In the genomic region with DNA sequence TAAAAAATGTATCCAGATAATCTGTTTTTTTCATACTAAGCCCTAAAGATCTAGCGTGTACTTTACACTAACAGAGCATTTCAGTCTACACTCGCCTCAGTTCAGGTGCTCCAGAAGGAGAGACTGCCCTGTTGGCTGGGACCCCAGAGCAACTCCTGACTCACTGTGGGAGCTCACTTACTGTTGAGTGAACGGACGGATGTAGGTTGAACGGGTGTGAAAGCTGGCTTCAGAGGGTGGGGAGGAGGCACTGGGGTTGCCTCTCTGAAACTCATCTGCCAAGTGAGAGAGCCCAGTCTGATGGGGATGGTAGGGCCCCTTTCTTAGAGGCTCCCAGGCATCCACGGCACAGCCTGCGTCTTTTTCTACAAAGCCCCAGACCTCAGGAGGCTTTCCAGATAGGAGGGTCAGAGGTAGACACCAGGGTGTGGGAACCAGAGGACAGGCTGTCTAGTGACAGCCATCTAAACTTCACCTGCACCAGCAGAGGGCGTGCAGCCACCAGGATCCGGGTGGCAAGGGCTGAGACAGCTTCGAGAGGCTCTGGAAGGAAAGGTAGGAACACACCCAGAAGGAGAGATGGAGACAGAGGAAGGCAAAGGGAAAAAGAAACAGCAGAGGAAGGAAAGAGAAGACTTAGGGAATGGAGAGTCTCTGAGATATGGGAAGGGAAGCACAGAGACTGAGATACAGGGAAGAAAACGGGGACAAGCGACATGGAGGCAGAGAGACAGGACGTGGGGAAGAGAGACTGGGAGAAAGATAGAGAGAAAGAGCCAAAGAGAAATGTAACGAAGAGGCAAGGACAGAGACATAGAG, we compare ENCODE assay signal across 1 cellular context.
TF ChIP-seq lines count a peak whose summit lies in the region.

No MANE protein-coding gene starts in this region.

TF ChIP-seq in K562, 482 proteins besides CTCF, POLR2A, EP300 and RAD21 (continued from another document and continues in another):
- TF ChIP-seq, protein P1, sequence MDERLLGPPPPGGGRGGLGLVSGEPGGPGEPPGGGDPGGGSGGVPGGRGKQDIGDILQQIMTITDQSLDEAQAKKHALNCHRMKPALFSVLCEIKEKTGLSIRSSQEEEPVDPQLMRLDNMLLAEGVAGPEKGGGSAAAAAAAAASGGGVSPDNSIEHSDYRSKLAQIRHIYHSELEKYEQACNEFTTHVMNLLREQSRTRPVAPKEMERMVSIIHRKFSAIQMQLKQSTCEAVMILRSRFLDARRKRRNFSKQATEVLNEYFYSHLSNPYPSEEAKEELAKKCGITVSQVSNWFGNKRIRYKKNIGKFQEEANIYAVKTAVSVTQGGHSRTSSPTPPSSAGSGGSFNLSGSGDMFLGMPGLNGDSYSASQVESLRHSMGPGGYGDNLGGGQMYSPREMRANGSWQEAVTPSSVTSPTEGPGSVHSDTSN (CRISPR knock-in tag; IDR thresholded peaks at IDR 0.05; ENCODE audit: low read depth), result no peak
- TF ChIP-seq, protein P1 (tag; conservative IDR thresholded peaks at IDR 0.05; ENCODE audit: low read depth), result 0 out of 2 replicates have a peak, but pooled peaks have one; percentile 14
- TF ChIP-seq PRMT5 (CRISPR knock-in tag; IDR thresholded peaks at IDR 0.05) (no peak), MYBL2 (IDR thresholded peaks at IDR 0.05; ENCODE audit: low read depth) (no peak), MYBL2 (CRISPR knock-in tag; IDR thresholded peaks at IDR 0.05; ENCODE audit: borderline replicate concordance) (no peak), ZNF778 (CRISPR knock-in tag; IDR thresholded peaks at IDR 0.05) (no peak), ZFX (CRISPR knock-in tag; IDR thresholded peaks at IDR 0.05) (no peak), ZBTB11 (CRISPR knock-in tag; IDR thresholded peaks at IDR 0.05) (no peak), XRCC3 (IDR thresholded peaks at IDR 0.05) (no peak), SREBF1 (IDR thresholded peaks at IDR 0.05; ENCODE audit: borderline replicate concordance, low read depth, low read length) (no peak), COPS2 (conservative IDR thresholded peaks at IDR 0.05) (no peak), CBX5 (IDR thresholded peaks at IDR 0.05; ENCODE audit: borderline replicate concordance, low read depth) (no peak), MBD2 (IDR thresholded peaks at IDR 0.05; ENCODE audit: borderline replicate concordance, low read depth) (no peak), NFIC (IDR thresholded peaks at IDR 0.05) (0 out of 2 replicates have a peak, but pooled peaks have one; percentile 30), GATAD2A (IDR thresholded peaks at IDR 0.05) (no peak), RBM14 (IDR thresholded peaks at IDR 0.05; ENCODE audit: borderline replicate concordance, insufficient read depth, low read depth, low read length) (no peak), FOXP4 (CRISPR knock-in tag; IDR thresholded peaks at IDR 0.05; ENCODE audit: borderline replicate concordance) (no peak), ZNF316 (IDR thresholded peaks at IDR 0.05) (no peak), HDGF (IDR thresholded peaks at IDR 0.05) (peak; percentile 99), NCOA2 (IDR thresholded peaks at IDR 0.05; ENCODE audit: partially characterized antibody in 2 of 2) (no peak), NFE2L1 (tag; IDR thresholded peaks at IDR 0.05; ENCODE audit: borderline replicate concordance, low read depth) (no peak), DMBX1 (CRISPR knock-in tag; IDR thresholded peaks at IDR 0.05; ENCODE audit: borderline replicate concordance) (no peak), MTA1 (IDR thresholded peaks at IDR 0.05; ENCODE audit: borderline replicate concordance) (peak; percentile 55; the same call in 1 of the 2 replicates), ZNF551 (CRISPR knock-in tag; IDR thresholded peaks at IDR 0.05) (no peak), RBFOX2 (IDR thresholded peaks at IDR 0.05; ENCODE audit: low read depth, low read length) (no peak), CCAR2 (IDR thresholded peaks at IDR 0.05; ENCODE audit: low read depth, low read length) (no peak), PCBP1 (IDR thresholded peaks at IDR 0.05; ENCODE audit: low read depth, low read length, poor library complexity, severe bottlenecking) (no peak), RBM25 (IDR thresholded peaks at IDR 0.05; ENCODE audit: low read depth, low read length, severe bottlenecking) (no peak), ZNF766 (CRISPR knock-in tag; conservative IDR thresholded peaks at IDR 0.05) (no peak), ZNF146 (CRISPR knock-in tag; IDR thresholded peaks at IDR 0.05; ENCODE audit: unreplicated experiment) (no peak), GABPB2 (CRISPR knock-in tag; conservative IDR thresholded peaks at IDR 0.05) (no peak), RBM15 (IDR thresholded peaks at IDR 0.05; ENCODE audit: insufficient read depth, low read length) (no peak), ZNF277 (CRISPR knock-in tag; IDR thresholded peaks at IDR 0.05; ENCODE audit: borderline replicate concordance) (no peak), ZNF695 (CRISPR knock-in tag; IDR thresholded peaks at IDR 0.05) (no peak), HNRNPL (IDR thresholded peaks at IDR 0.05; ENCODE audit: low read depth, low read length) (no peak), ZKSCAN8 (CRISPR knock-in tag; IDR thresholded peaks at IDR 0.05) (no peak), GTF2A2 (tag; IDR thresholded peaks at IDR 0.05) (no peak), GABPB1 (CRISPR knock-in tag; IDR thresholded peaks at IDR 0.05) (0 out of 2 replicates have a peak, but pooled peaks have one; percentile 43), CHD4 (IDR thresholded peaks at IDR 0.05; ENCODE audit: insufficient read depth, insufficient replicate concordance, low read depth, low read length, poor library complexity, severe bottlenecking) (no peak), RBM22 (IDR thresholded peaks at IDR 0.05; ENCODE audit: low read depth, low read length, poor library complexity, severe bottlenecking) (no peak), ZNF699 (CRISPR knock-in tag; IDR thresholded peaks at IDR 0.05; ENCODE audit: insufficient replicate concordance) (no peak), HDAC2 (IDR thresholded peaks at IDR 0.05) (0 out of 2 replicates have a peak, but pooled peaks have one; percentile 45), CTBP1 (IDR thresholded peaks at IDR 0.05; ENCODE audit: borderline replicate concordance) (peak; percentile 81; the same call in 1 of the 2 replicates), NFATC3 (IDR thresholded peaks at IDR 0.05) (peak; percentile 71; the same call in 1 of the 2 replicates), ZNF707 (CRISPR knock-in tag; conservative IDR thresholded peaks at IDR 0.05) (no peak)
- TF ChIP-seq, protein P2, sequence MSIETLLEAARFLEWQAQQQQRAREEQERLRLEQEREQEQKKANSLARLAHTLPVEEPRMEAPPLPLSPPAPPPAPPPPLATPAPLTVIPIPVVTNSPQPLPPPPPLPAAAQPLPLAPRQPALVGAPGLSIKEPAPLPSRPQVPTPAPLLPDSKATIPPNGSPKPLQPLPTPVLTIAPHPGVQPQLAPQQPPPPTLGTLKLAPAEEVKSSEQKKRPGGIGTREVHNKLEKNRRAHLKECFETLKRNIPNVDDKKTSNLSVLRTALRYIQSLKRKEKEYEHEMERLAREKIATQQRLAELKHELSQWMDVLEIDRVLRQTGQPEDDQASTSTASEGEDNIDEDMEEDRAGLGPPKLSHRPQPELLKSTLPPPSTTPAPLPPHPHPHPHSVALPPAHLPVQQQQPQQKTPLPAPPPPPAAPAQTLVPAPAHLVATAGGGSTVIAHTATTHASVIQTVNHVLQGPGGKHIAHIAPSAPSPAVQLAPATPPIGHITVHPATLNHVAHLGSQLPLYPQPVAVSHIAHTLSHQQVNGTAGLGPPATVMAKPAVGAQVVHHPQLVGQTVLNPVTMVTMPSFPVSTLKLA (conservative IDR thresholded peaks at IDR 0.05), result no peak
- TF ChIP-seq, protein P3, sequence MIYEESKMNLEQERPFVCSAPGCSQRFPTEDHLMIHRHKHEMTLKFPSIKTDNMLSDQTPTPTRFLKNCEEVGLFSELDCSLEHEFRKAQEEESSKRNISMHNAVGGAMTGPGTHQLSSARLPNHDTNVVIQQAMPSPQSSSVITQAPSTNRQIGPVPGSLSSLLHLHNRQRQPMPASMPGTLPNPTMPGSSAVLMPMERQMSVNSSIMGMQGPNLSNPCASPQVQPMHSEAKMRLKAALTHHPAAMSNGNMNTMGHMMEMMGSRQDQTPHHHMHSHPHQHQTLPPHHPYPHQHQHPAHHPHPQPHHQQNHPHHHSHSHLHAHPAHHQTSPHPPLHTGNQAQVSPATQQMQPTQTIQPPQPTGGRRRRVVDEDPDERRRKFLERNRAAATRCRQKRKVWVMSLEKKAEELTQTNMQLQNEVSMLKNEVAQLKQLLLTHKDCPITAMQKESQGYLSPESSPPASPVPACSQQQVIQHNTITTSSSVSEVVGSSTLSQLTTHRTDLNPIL (CRISPR knock-in tag; IDR thresholded peaks at IDR 0.05), result no peak
